Comparison of ENCODE assay signal across 12 cellular contexts in genomic region chr3:41267975-41268640, GRCh38.
A peak's percentile ranks its signal among the peaks of the same experiment; 100 is the strongest.
DNase-seq lines count a peak whose midpoint lies in the region; ATAC-seq, FAIRE-seq and TF ChIP-seq lines count a peak whose summit lies in the region.
"Had no signal": no experiment of that assay in that cellular context is flagged by ENCODE, and none has a peak within 500 bp of the region (broad histone marks: within the 10 kb centered on the region; RNA-seq: fewer than 3 reads in every experiment).

No MANE protein-coding gene starts in this region.

- DNase-seq in AG09319 (ENCODE audit: extremely low read depth, low read depth) (peak; percentile 67), HT-29 (ENCODE audit: low spot score) (peak; percentile 79), T1000 (lab: John Stamatoyannopoulos, UW) (peak; percentile 51), hepatic stellate cell (ENCODE audit: low spot score) (peak; percentile 84), NCI-H1105 treated with DMSO at 0.1 percent for 48 hours (lab: John Stamatoyannopoulos, UW) (no peak), NCI-H1092 (lab: John Stamatoyannopoulos, UW) (no peak), frontal cortex (ENCODE audit: low spot score in 2 of 2) (no peak)
- DNase-seq: activated CD4-positive, alpha-beta memory T cell treated with anti-CD3 and anti-CD28 coated beads, Interleukin-2, amount 10 ng/mL, durations not matched to agents 7 days and 5 days; cerebellar nuclear complex; left lung had no signal

- FAIRE-seq in frontal cortex (lab: Jason Lieb, UNC) = no peak

- TF ChIP-seq CTCF in AG09319 (IDR thresholded peaks at IDR 0.05; ENCODE audit: low read depth, low read length) = no peak

- no peak for ATAC-seq in HG02981 (IDR thresholded peaks at IDR 0.05; ENCODE audit: unreplicated experiment)
- ATAC-seq: left lung, sciatic nerve had no signal

Comparison
In these comparisons a context has a peak if more than half of its experiments do, and no peak if none do; other contexts are left out.
1. DNase-seq: peak in AG09319 (single experiment), HT-29 (single experiment), T1000 (single experiment) and hepatic stellate cell (single experiment); none in NCI-H1105 treated with DMSO at 0.1 percent for 48 hours (single experiment), NCI-H1092 (single experiment) and frontal cortex (0 of 2).